ENCODE assay signal across 8 cellular contexts in genomic region chr14:61472025-61472672, GRCh38.
A peak's percentile ranks its signal among the peaks of the same experiment; 100 is the strongest.
DNase-seq lines count a peak whose midpoint lies in the region; ATAC-seq and TF ChIP-seq lines count a peak whose summit lies in the region.

No MANE protein-coding gene starts in this region.

- WGBS in adrenal gland, 4 donors: 12 to 20% (median 16%) methylated on average over 6 to 8 of the region's 8 CpGs

- no peaks in the 10 kb centered on the region for H3K27me3 ChIP-seq in adrenal gland

- no peak for TF ChIP-seq CTCF in adrenal gland (IDR thresholded peaks at IDR 0.05)

- no peaks in the 10 kb centered on the region for H3K9me3 ChIP-seq in adrenal gland (replicated peaks in 1 of 3)

- H3K4me3 ChIP-seq in adrenal gland: peak overlapping the region in 2 of 4 donors; percentile 28 to 44

- DNase-seq in GM19238 (ENCODE audit: insufficient read length, low spot score) (peak; percentile 19), NCI-H460 (ENCODE audit: extremely low read depth, low read depth) (peak; percentile 70), adrenal gland (peak in 5 of 7 donors; percentile 40 to 66 (median 63)), left ventricle myocardium superior (peak; percentile 75), NCI-H1436 (lab: John Stamatoyannopoulos, UW) (no peak), epidermal melanocyte (ENCODE audit: insufficient read length, low spot score) (no peak), D341Med (ENCODE audit: low spot score) (no peak)
- DNase-seq in stimulated activated CD8-positive, alpha-beta memory T cell treated with anti-CD3 and anti-CD28 coated beads, Interleukin-4, amount 100 ng/mL, for 48 hours: peak; percentile 48

- H3K36me3 ChIP-seq in adrenal gland (replicated peaks in 1 of 2): no peaks in the 10 kb centered on the region

- H3K4me1 ChIP-seq in adrenal gland (replicated peaks in 1 of 2): peaks cover 14 to 55% of the 10 kb centered on the region in 2 donors

- ATAC-seq in left ventricle myocardium superior: peak; percentile 79

- peak overlapping the region; percentile 52 to 89 (median 82) for H3K27ac ChIP-seq in adrenal gland

- TF ChIP-seq POLR2A in adrenal gland (IDR thresholded peaks at IDR 0.05): peak in 1 of 2 donors; percentile 38

- intact Hi-C loops in adrenal gland (cut with DNase I): loop anchor here (10.0 kb wide), 2 partner anchors 83 to 223 kb away; partner anchors contain the start of gene HIF1A (in 2 of the 2)
- intact Hi-C loops in left ventricle myocardium superior (cut with micrococcal nuclease): loop anchor here (10.0 kb wide), 1 partner anchor 223 kb away; the partner anchor contains the start of gene HIF1A

Comparison
In these comparisons a context has a peak if more than half of its experiments do, and no peak if none do; other contexts are left out.
1. DNase-seq: peak in GM19238 (single experiment), NCI-H460 (single experiment), adrenal gland (5 of 7), left ventricle myocardium superior (single experiment) and stimulated activated CD8-positive, alpha-beta memory T cell treated with anti-CD3 and anti-CD28 coated beads, Interleukin-4, amount 100 ng/mL, for 48 hours (single experiment); none in NCI-H1436 (single experiment), epidermal melanocyte (single experiment) and D341Med (single experiment).